Comparison of ENCODE assay signal across 14 cellular contexts in genomic region chr13:63288576-63288975, GRCh38.
DNase-seq lines count a peak whose midpoint lies in the region; ATAC-seq lines count a peak whose summit lies in the region.
"Had no signal": no experiment of that assay in that cellular context is flagged by ENCODE, and none has a peak within 500 bp of the region (broad histone marks: within the 10 kb centered on the region; RNA-seq: fewer than 3 reads in every experiment).

No MANE protein-coding gene starts in this region.

- H3K4me1 Mint-ChIP-seq in activated T-helper 17 cell treated with anti-CD3 and anti-CD28 coated beads, Interleukin-2, amount 50 U/mL, for 72 hours, result no peaks in the 10 kb centered on the region
- H3K4me1 Mint-ChIP-seq: CD8-positive, alpha-beta memory T cell; H9; IgD-negative memory B cell had no signal

- H3K36me3 Mint-ChIP-seq in activated T-helper 17 cell treated with anti-CD3 and anti-CD28 coated beads, Interleukin-2, amount 50 U/mL, for 72 hours (ENCODE audit: low read depth), result no peaks in the 10 kb centered on the region
- H3K36me3 Mint-ChIP-seq: CD8-positive, alpha-beta memory T cell; IgD-negative memory B cell had no signal

- DNase-seq in GM04503 (ENCODE audit: low read depth) (peak; percentile 2), amniotic epithelial cell (ENCODE audit: low read depth) (peak; percentile 46), fibroblast of peridontal ligament (ENCODE audit: extremely low read depth) (peak; percentile 65), stromal cell of bone marrow (ENCODE audit: low read depth) (peak; percentile 32), KG1 (lab: John Stamatoyannopoulos, UW) (no peak), islet precursor cell (no peak)
- DNase-seq: CD8-positive, alpha-beta memory T cell; H9; NCI-H2107; NCI-H345; NCI-H69; PC-3 had no signal

- no peak overlapping the region for H3K4me3 Mint-ChIP-seq in activated T-helper 17 cell treated with anti-CD3 and anti-CD28 coated beads, Interleukin-2, amount 50 U/mL, for 72 hours
- H3K4me3 Mint-ChIP-seq: CD8-positive, alpha-beta memory T cell; H9; IgD-negative memory B cell had no signal

- H3K27me3 Mint-ChIP-seq in activated T-helper 17 cell treated with anti-CD3 and anti-CD28 coated beads, Interleukin-2, amount 50 U/mL, for 72 hours, result no peaks in the 10 kb centered on the region
- H3K27me3 Mint-ChIP-seq: CD8-positive, alpha-beta memory T cell; IgD-negative memory B cell had no signal

- no peak for ATAC-seq in activated T-helper 17 cell treated with anti-CD3 and anti-CD28 coated beads, Interleukin-2, amount 50 U/mL, for 72 hours (replicated peaks)
- ATAC-seq: PC-3 had no signal

- no peak overlapping the region for H3K27ac Mint-ChIP-seq in activated T-helper 17 cell treated with anti-CD3 and anti-CD28 coated beads, Interleukin-2, amount 50 U/mL, for 72 hours
- H3K27ac Mint-ChIP-seq: CD8-positive, alpha-beta memory T cell; H9; IgD-negative memory B cell had no signal

- H3K9me3 Mint-ChIP-seq in activated T-helper 17 cell treated with anti-CD3 and anti-CD28 coated beads, Interleukin-2, amount 50 U/mL, for 72 hours, result peaks cover 6% of the 10 kb centered on the region

Comparison
In these comparisons a context has a peak if more than half of its experiments do, and no peak if none do; other contexts are left out.
1. DNase-seq: peak in GM04503 (single experiment), amniotic epithelial cell (single experiment), fibroblast of peridontal ligament (single experiment) and stromal cell of bone marrow (single experiment); none in KG1 (single experiment) and islet precursor cell (single experiment).